In genomic region chr1:71783096-71783495, GRCh38 we compare ENCODE assay signal across 19 cellular contexts.
"Had no signal": no experiment of that assay in that cellular context is flagged by ENCODE, and none has a peak within 500 bp of the region (broad histone marks: within the 10 kb centered on the region; RNA-seq: fewer than 3 reads in every experiment).

No MANE protein-coding gene starts in this region.

- H3K27ac ChIP-seq: esophagus squamous epithelium, gastroesophageal sphincter, ovary, right atrium auricular region, stomach had no signal

- H3K27ac Mint-ChIP-seq: dendritic cell treated with granulocyte-macrophage colony-stimulating factor and Interleukin-4, amounts not matched to agents 40 ng/mL and 50 ng/mL, for 4 days; effector memory CD8-positive, alpha-beta T cell; naive thymus-derived CD4-positive, alpha-beta T cell had no signal

- H3K4me1 Mint-ChIP-seq: naive thymus-derived CD4-positive, alpha-beta T cell; neural crest cell had no signal

- H3K9me3 Mint-ChIP-seq: dendritic cell treated with granulocyte-macrophage colony-stimulating factor and Interleukin-4, amounts not matched to agents 40 ng/mL and 50 ng/mL, for 4 days; neural crest cell had no signal

- ATAC-seq: effector memory CD8-positive, alpha-beta T cell; gastroesophageal sphincter; left colon; left ventricle myocardium superior; naive thymus-derived CD4-positive, alpha-beta T cell had no signal

- H3K4me3 Mint-ChIP-seq: dendritic cell treated with granulocyte-macrophage colony-stimulating factor and Interleukin-4, amounts not matched to agents 40 ng/mL and 50 ng/mL, for 4 days; effector memory CD8-positive, alpha-beta T cell; naive thymus-derived CD4-positive, alpha-beta T cell; neural crest cell had no signal

- H3K27me3 ChIP-seq: esophagus squamous epithelium, gastroesophageal sphincter, ovary, right atrium auricular region, stomach had no signal

- H3K4me1 ChIP-seq: esophagus squamous epithelium had no signal

- H3K36me3 Mint-ChIP-seq: naive thymus-derived CD4-positive, alpha-beta T cell had no signal

- DNase-seq: effector memory CD8-positive, alpha-beta T cell; esophagus squamous epithelium; foreskin fibroblast; glutamatergic neuron; left colon; left ventricle myocardium superior; mesenchymal stem cell; naive thymus-derived CD4-positive, alpha-beta T cell; ovary; small intestine; stimulated activated CD4-positive, alpha-beta T cell treated with anti-CD3 and anti-CD28 coated beads, Interleukin-12 subunit alpha, Interleukin-12 subunit beta, amount 100 ng/mL, for 4 hours; stimulated activated naive CD4-positive, alpha-beta T cell; stomach; trophoblast cell had no signal

- H3K4me3 ChIP-seq: esophagus squamous epithelium, gastroesophageal sphincter, lung, ovary, right atrium auricular region, stomach had no signal

- H3K27me3 Mint-ChIP-seq: dendritic cell treated with granulocyte-macrophage colony-stimulating factor and Interleukin-4, amounts not matched to agents 40 ng/mL and 50 ng/mL, for 4 days; effector memory CD8-positive, alpha-beta T cell; naive thymus-derived CD4-positive, alpha-beta T cell had no signal

- H3K36me3 ChIP-seq: esophagus squamous epithelium, gastroesophageal sphincter, ovary, right atrium auricular region, stomach had no signal

- H3K9me3 ChIP-seq: gastroesophageal sphincter, ovary, right atrium auricular region, stomach had no signal
